In genomic region chr2:43192039-43192438, GRCh38 we compare ENCODE assay signal across 10 cellular contexts. TPM values are rescaled to one million over a fixed set of nuclear protein-coding genes. Genes with fewer than 3 reads are reported as not detected.
DNase-seq lines count a peak whose midpoint lies in the region; ATAC-seq and TF ChIP-seq lines count a peak whose summit lies in the region.
"Had no signal": no experiment of that assay in that cellular context is flagged by ENCODE, and none has a peak within 500 bp of the region (broad histone marks: within the 10 kb centered on the region; RNA-seq: fewer than 3 reads in every experiment).

No MANE protein-coding gene starts in this region.

- H3K23ac ChIP-seq in mesendoderm (ENCODE audit: low read length) = no peak overlapping the region

- H2AK5ac ChIP-seq in mesendoderm (ENCODE audit: low read length) = peak overlapping the region; percentile 11

- H3K18ac ChIP-seq in mesendoderm (ENCODE audit: low read length) = no peak overlapping the region

- no peak for ATAC-seq in activated naive CD4-positive, alpha-beta T cell treated with anti-CD3 and anti-CD28 coated beads, Interleukin-2, amount 50 U/mL, for 72 hours
- no peak for ATAC-seq in HG03097 (IDR thresholded peaks at IDR 0.05; ENCODE audit: low FRiP score, unreplicated experiment)

- H3K9me3 ChIP-seq in DOHH2 (ENCODE audit: control insufficient read depth, insufficient read depth, low read length) (no peaks in the 10 kb centered on the region), prostate gland (no peaks in the 10 kb centered on the region)
- H3K9me3 ChIP-seq: left ventricle myocardium inferior, testis had no signal

- no peak overlapping the region for H3K9ac ChIP-seq in mesendoderm (ENCODE audit: low read length)

- DNase-seq in HT1080 (ENCODE audit: low read depth) = peak; percentile 24
- no peak for DNase-seq in activated naive CD4-positive, alpha-beta T cell treated with anti-CD3 and anti-CD28 coated beads, Interleukin-2, amount 50 U/mL, for 72 hours (ENCODE audit: low spot score in 2 of 2)
- peak; percentile 83 for DNase-seq in mesendoderm
- no peak for DNase-seq in AG08395 (ENCODE audit: low spot score)
- DNase-seq in SK-N-DZ (ENCODE audit: low spot score) = no peak
- DNase-seq in prostate gland (ENCODE audit: low spot score) = no peak
- DNase-seq: left ventricle myocardium inferior, testis had no signal

- H2BK5ac ChIP-seq in mesendoderm (ENCODE audit: low read length) = no peak overlapping the region

- peaks cover 0 to 4% of the 10 kb centered on the region in 2 donors for H3K9me3 Mint-ChIP-seq in activated naive CD4-positive, alpha-beta T cell treated with anti-CD3 and anti-CD28 coated beads, Interleukin-2, amount 50 U/mL, for 72 hours

- no peak overlapping the region for H4K5ac ChIP-seq in mesendoderm (ENCODE audit: low read length)

- H3K36me3 ChIP-seq in DOHH2 (ENCODE audit: control insufficient read depth, low read length) (no peaks in the 10 kb centered on the region), mesendoderm (ENCODE audit: control insufficient read depth, insufficient read depth, low read length) (no peaks in the 10 kb centered on the region), prostate gland (no peaks in the 10 kb centered on the region)
- H3K36me3 ChIP-seq: left ventricle myocardium inferior had no signal

- H3F3A ChIP-seq in DOHH2 (ENCODE audit: control insufficient read depth, insufficient read depth) = peaks cover 6% of the 10 kb centered on the region

- H3K4me2 ChIP-seq in DOHH2 (ENCODE audit: low read length) (no peak overlapping the region), mesendoderm (ENCODE audit: low read length) (no peak overlapping the region)

- H3K4me3 ChIP-seq in DOHH2 (ENCODE audit: low read length) = no peak overlapping the region
- H3K4me3 ChIP-seq in mesendoderm (ENCODE audit: low read length) = no peak overlapping the region
- H3K4me3 ChIP-seq in prostate gland = no peak overlapping the region
- H3K4me3 ChIP-seq: left ventricle myocardium inferior, testis had no signal

- peak overlapping the region; percentile 7 for H3K56ac ChIP-seq in mesendoderm (ENCODE audit: low read length)

- H3K9me2 ChIP-seq in DOHH2 (replicated peaks; ENCODE audit: control insufficient read depth, low read length) = no peaks in the 10 kb centered on the region

- WGBS in mesendoderm (ENCODE audit: extremely low coverage, insufficient coverage, low lambda C conversion rate) = no CpG with 5 or more reads among the region's 2 CpGs
- WGBS in prostate gland = 82% methylated on average over 2 of the region's 2 CpGs

- H3K27ac ChIP-seq in DOHH2 (ENCODE audit: low read depth, low read length) (no peak overlapping the region), mesendoderm (ENCODE audit: low read depth, low read length) (no peak overlapping the region), prostate gland (no peak overlapping the region)
- H3K27ac ChIP-seq: left ventricle myocardium inferior, testis had no signal

- no peaks in the 10 kb centered on the region for H3K79me1 ChIP-seq in mesendoderm (ENCODE audit: low read length)

- peaks cover 0 to 6% of the 10 kb centered on the region in 2 donors for H3K36me3 Mint-ChIP-seq in activated naive CD4-positive, alpha-beta T cell treated with anti-CD3 and anti-CD28 coated beads, Interleukin-2, amount 50 U/mL, for 72 hours

- peak; percentile 67 for TF ChIP-seq CTCF in DOHH2 (IDR thresholded peaks at IDR 0.05; ENCODE audit: low read depth, low read length, poor library complexity, severe bottlenecking)
- no peak for TF ChIP-seq CTCF in prostate gland (IDR thresholded peaks at IDR 0.05)

- no peak overlapping the region for H3K4ac ChIP-seq in mesendoderm (ENCODE audit: low read depth, low read length)

- H3K4me1 ChIP-seq in DOHH2 (ENCODE audit: control insufficient read depth, low read length) (peaks cover 58% of the 10 kb centered on the region), mesendoderm (ENCODE audit: control insufficient read depth, low read depth, low read length) (peaks cover 2% of the 10 kb centered on the region), prostate gland (replicated peaks) (no peaks in the 10 kb centered on the region)
- H3K4me1 ChIP-seq: left ventricle myocardium inferior, testis had no signal

- H2BK15ac ChIP-seq in mesendoderm (replicated peaks; ENCODE audit: low read depth) = no peak overlapping the region

- intact Hi-C loops in prostate gland (cut with DNase I) = no loop called here

- no peaks in the 10 kb centered on the region for H3K79me2 ChIP-seq in DOHH2 (ENCODE audit: control insufficient read depth, low read length)
- H3K79me2 ChIP-seq in mesendoderm (ENCODE audit: control insufficient read depth, insufficient read depth, low read length) = no peaks in the 10 kb centered on the region

- TF ChIP-seq POLR2A in prostate gland (IDR thresholded peaks at IDR 0.05) = no peak

- H3K27me3 ChIP-seq in DOHH2 (ENCODE audit: control insufficient read depth, low read length) = no peaks in the 10 kb centered on the region
- no peaks in the 10 kb centered on the region for H3K27me3 ChIP-seq in mesendoderm (ENCODE audit: insufficient read depth, low read length, poor library complexity)
- H3K27me3 ChIP-seq in prostate gland (replicated peaks; ENCODE audit: insufficient read depth) = no peaks in the 10 kb centered on the region
- H3K27me3 ChIP-seq: testis had no signal

- no peaks in the 10 kb centered on the region for H4K20me1 ChIP-seq in DOHH2 (ENCODE audit: control insufficient read depth, insufficient read depth, low read depth, low read length)

- H4K8ac ChIP-seq in mesendoderm (ENCODE audit: low read depth, low read length) = no peak overlapping the region

- H3K27ac Mint-ChIP-seq in activated naive CD4-positive, alpha-beta T cell treated with anti-CD3 and anti-CD28 coated beads, Interleukin-2, amount 50 U/mL, for 72 hours = peak overlapping the region; percentile 76 to 82

- H2BK120ac ChIP-seq in mesendoderm (ENCODE audit: low read depth, low read length) = no peak overlapping the region

RNA-seq across cellular contexts. Expression of gene ZFP36L2, which starts 34.4 kb away (rescaled TPM):
- total RNA-seq in HT1080 (2014; rRNA removed; shearing (Covaris generic)) = 1.7 and 3.6 TPM in 2 replicates
- polyA plus RNA-seq in HT1080 (2015; cell fraction: cytosol; rRNA removed) = 12.6 and 13.4 TPM in 2 replicates
- polyA plus RNA-seq in HT1080 (2015; cell fraction: nucleus; rRNA removed) = 8.2 and 8.4 TPM in 2 replicates
- total RNA-seq in activated naive CD4-positive, alpha-beta T cell treated with anti-CD3 and anti-CD28 coated beads, Interleukin-2, amount 50 U/mL, for 72 hours = 10 to 100 TPM; 27.3 to 70.4 TPM
- 71.1 TPM for polyA plus RNA-seq in mesendoderm (2013, experiment 1 of 2)
- 70.6 TPM for polyA plus RNA-seq in mesendoderm (2013, experiment 2 of 2)
- polyA plus RNA-seq in SK-N-DZ (2014; cell fraction: cytosol; rRNA removed) = 6.8 and 7.1 TPM in 2 replicates
- 4.0 and 4.1 TPM in 2 replicates for polyA plus RNA-seq in SK-N-DZ (2014; cell fraction: nucleus; rRNA removed)
- total RNA-seq in prostate gland = 100 to 1,000 TPM; 117 to 256 TPM

Comparison
In these comparisons a context has a peak if more than half of its experiments do, and no peak if none do; other contexts are left out.
1. DNase-seq: peak in HT1080 (single experiment) and mesendoderm (single experiment); none in activated naive CD4-positive, alpha-beta T cell treated with anti-CD3 and anti-CD28 coated beads, Interleukin-2, amount 50 U/mL, for 72 hours (0 of 2), AG08395 (single experiment), SK-N-DZ (single experiment) and prostate gland (single experiment).